In the genomic region with DNA sequence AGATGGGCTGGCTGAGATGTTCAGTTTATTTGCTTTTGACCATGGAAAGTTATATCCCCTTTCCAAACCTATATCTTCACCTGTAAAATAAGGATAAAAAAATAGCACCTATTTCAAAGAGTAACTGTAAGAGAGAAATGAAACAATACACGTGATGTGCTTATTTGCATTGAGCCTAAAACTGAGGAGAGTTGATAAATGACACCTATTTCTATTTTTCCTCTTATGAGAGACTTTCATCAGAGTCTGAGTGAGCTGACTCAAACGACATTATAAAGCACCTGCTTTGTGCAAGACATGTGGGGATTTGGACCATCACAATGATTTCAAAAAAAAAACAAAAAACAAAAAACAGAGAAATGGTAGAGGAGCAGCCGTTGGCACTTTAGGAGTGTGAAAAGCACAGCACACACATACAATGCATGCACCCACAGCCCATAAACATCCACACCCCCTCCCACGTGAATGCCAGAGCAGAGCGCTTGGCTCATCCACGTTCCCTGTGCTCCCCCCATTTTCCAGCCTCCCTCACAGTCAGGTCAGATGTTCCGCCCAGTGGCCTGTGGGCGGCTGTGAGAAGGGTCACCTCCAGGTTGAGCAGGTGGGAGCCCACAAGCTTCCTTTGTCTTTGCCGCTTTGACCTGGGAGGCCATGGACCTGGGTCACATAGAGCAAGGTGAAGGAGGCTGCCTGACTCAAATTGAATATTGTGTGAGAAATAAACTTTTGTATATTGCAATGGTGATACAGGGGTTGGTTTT, we compare ENCODE assay signal across 27 cellular contexts.
"Had no signal": no experiment of that assay in that cellular context is flagged by ENCODE, and none has a peak within 500 bp of the region (broad histone marks: within the 10 kb centered on the region; RNA-seq: fewer than 3 reads in every experiment).

No MANE protein-coding gene starts in this region.

- H3K4me2 ChIP-seq: hepatocyte had no signal

- ATAC-seq: esophagus mucosa; gastrocnemius medialis; heart left ventricle; naive thymus-derived CD8-positive, alpha-beta T cell; sciatic nerve; stimulated activated memory B cell treated with anti-CD40 and anti-IgM and Interleukin-4, amounts not matched to agents 10 μg/mL and 1 μg/mL and 100 μg/mL, for 72 hours; stimulated activated naive CD8-positive, alpha-beta T cell treated with anti-CD3 and anti-CD28 coated beads, Interleukin-15, Interleukin-2, amounts not matched to agents 100 U/mL and 50 U/mL, for 24 hours had no signal

- H3K36me3 Mint-ChIP-seq: memory B cell; naive thymus-derived CD8-positive, alpha-beta T cell; stimulated activated memory B cell treated with anti-CD40 and anti-IgM and Interleukin-4, amounts not matched to agents 10 μg/mL and 1 μg/mL and 100 μg/mL, for 72 hours had no signal

- H3K9me3 Mint-ChIP-seq: dendritic cell treated with granulocyte-macrophage colony-stimulating factor and Interleukin-4, amounts not matched to agents 40 ng/mL and 50 ng/mL, for 4 days; endodermal cell; memory B cell; naive thymus-derived CD8-positive, alpha-beta T cell; stimulated activated memory B cell treated with anti-CD40 and anti-IgM and Interleukin-4, amounts not matched to agents 10 μg/mL and 1 μg/mL and 100 μg/mL, for 72 hours had no signal

- H3K27me3 Mint-ChIP-seq: stimulated activated memory B cell treated with anti-CD40 and anti-IgM and Interleukin-4, amounts not matched to agents 10 μg/mL and 1 μg/mL and 100 μg/mL, for 72 hours had no signal

- H3K4me3 Mint-ChIP-seq: dendritic cell treated with granulocyte-macrophage colony-stimulating factor and Interleukin-4, amounts not matched to agents 40 ng/mL and 50 ng/mL, for 4 days; endodermal cell; memory B cell; stimulated activated memory B cell treated with anti-CD40 and anti-IgM and Interleukin-4, amounts not matched to agents 10 μg/mL and 1 μg/mL and 100 μg/mL, for 72 hours had no signal

- H3K79me2 ChIP-seq: hepatocyte, parathyroid adenoma had no signal

- H3K4me3 ChIP-seq: colonic mucosa, gastrocnemius medialis, heart left ventricle, hepatocyte, lung, right atrium auricular region, testis, tibial artery, upper lobe of left lung had no signal

- H3K36me3 ChIP-seq: colonic mucosa, gastrocnemius medialis, heart left ventricle, neutrophil, right atrium auricular region, tibial artery, upper lobe of left lung had no signal

- H3K4me1 ChIP-seq: colonic mucosa, parathyroid adenoma had no signal

- DNase-seq: colonic mucosa; effector CD8-positive, alpha-beta T cell; endodermal cell; gastrocnemius medialis; heart left ventricle; kidney; midbrain; naive thymus-derived CD8-positive, alpha-beta T cell; stimulated activated CD4-positive, alpha-beta T cell treated with anti-CD3 and anti-CD28 coated beads, Interleukin-4, amount 100 ng/mL, for 4 hours; stimulated activated naive CD8-positive, alpha-beta T cell treated with anti-CD3 and anti-CD28 coated beads, Interleukin-15, Interleukin-2, amounts not matched to agents 100 U/mL and 50 U/mL, for 24 hours; substantia nigra; testis; tibial artery; upper lobe of left lung had no signal

- H2AFZ ChIP-seq: hepatocyte, parathyroid adenoma had no signal

- H3K4me1 Mint-ChIP-seq: endodermal cell; memory B cell; naive thymus-derived CD8-positive, alpha-beta T cell; stimulated activated memory B cell treated with anti-CD40 and anti-IgM and Interleukin-4, amounts not matched to agents 10 μg/mL and 1 μg/mL and 100 μg/mL, for 72 hours had no signal

- H3K27me3 ChIP-seq: colonic mucosa, gastrocnemius medialis, heart left ventricle, hepatocyte, right atrium auricular region, testis, tibial artery, upper lobe of left lung had no signal

- H3K27ac ChIP-seq: colonic mucosa, epithelial cell of prostate, gastrocnemius medialis, heart left ventricle, hepatocyte, neutrophil, parathyroid adenoma, right atrium auricular region, testis, tibial artery, upper lobe of left lung had no signal

- H3K9me3 ChIP-seq: colonic mucosa, gastrocnemius medialis, heart left ventricle, neutrophil, right atrium auricular region, testis, tibial artery, upper lobe of left lung had no signal

- FAIRE-seq: kidney, urothelium cell line had no signal

- H3K27ac Mint-ChIP-seq: dendritic cell treated with granulocyte-macrophage colony-stimulating factor and Interleukin-4, amounts not matched to agents 40 ng/mL and 50 ng/mL, for 4 days; endodermal cell; memory B cell; naive thymus-derived CD8-positive, alpha-beta T cell; progenitor cell of endocrine pancreas; stimulated activated memory B cell treated with anti-CD40 and anti-IgM and Interleukin-4, amounts not matched to agents 10 μg/mL and 1 μg/mL and 100 μg/mL, for 72 hours had no signal

- H3K9ac ChIP-seq: parathyroid adenoma had no signal
